In genomic region chr3:119302697-119303630, GRCh38 we compare ENCODE assay signal across 8 cellular contexts. TPM values are rescaled to one million over a fixed set of nuclear protein-coding genes. Genes with fewer than 3 reads are reported as not detected.
DNase-seq lines count a peak whose midpoint lies in the region; ATAC-seq and TF ChIP-seq lines count a peak whose summit lies in the region.

No MANE protein-coding gene starts in this region.

- H3K9me3 ChIP-seq in mucosa of descending colon: no peaks in the 10 kb centered on the region
- H3K9me3 ChIP-seq in CD8-positive, alpha-beta memory T cell (ENCODE audit: low read length): no peaks in the 10 kb centered on the region

- no peak overlapping the region for H3K27ac ChIP-seq in CD8-positive, alpha-beta memory T cell (ENCODE audit: low read depth, low read length)

- DNase-seq in mucosa of descending colon: no peak
- no peak for DNase-seq in NCI-H1930 (lab: John Stamatoyannopoulos, UW)
- DNase-seq in T-helper 1 cell: no peak
- no peak for DNase-seq in NCI-H2196 (lab: John Stamatoyannopoulos, UW; ENCODE audit: unreplicated experiment)
- DNase-seq in CD8-positive, alpha-beta memory T cell: no peak

- CTCF ChIA-PET in CD8-positive, alpha-beta memory T cell (lab: Charles Lee): interaction anchor here (1.3 kb wide), 1 partner anchor 50 kb away, joined by 5 read pairs; no protein-coding TSS in a partner anchor

- H3K9me3 Mint-ChIP-seq in CD8-positive, alpha-beta memory T cell: no peaks in the 10 kb centered on the region

- peaks cover 10 to 27% (median 16%) of the 10 kb centered on the region in 3 donors for H3K4me1 Mint-ChIP-seq in CD8-positive, alpha-beta memory T cell

- peaks cover 9% of the 10 kb centered on the region for H3K4me1 ChIP-seq in mucosa of descending colon (ENCODE audit: low read depth)
- H3K4me1 ChIP-seq in CD8-positive, alpha-beta memory T cell (ENCODE audit: insufficient read depth, low read length): no peaks in the 10 kb centered on the region

- H3K27me3 ChIP-seq in CD8-positive, alpha-beta memory T cell (ENCODE audit: insufficient read depth, low read length, poor library complexity, severe bottlenecking): no peaks in the 10 kb centered on the region

- intact Hi-C loops in mucosa of descending colon (cut with DNase I, micrococcal nuclease): no loop called here

- no peak overlapping the region for H3K4me3 Mint-ChIP-seq in CD8-positive, alpha-beta memory T cell

- H3K4me3 ChIP-seq in mucosa of descending colon: no peak overlapping the region
- H3K4me3 ChIP-seq in CD8-positive, alpha-beta memory T cell (ENCODE audit: low read length): no peak overlapping the region

- H3K27ac Mint-ChIP-seq in CD8-positive, alpha-beta memory T cell: peak overlapping the region in 1 of 8 donors; percentile 36

- no peaks in the 10 kb centered on the region for H3K27me3 Mint-ChIP-seq in CD8-positive, alpha-beta memory T cell

- peaks cover 3 to 18% (median 15%) of the 10 kb centered on the region in 3 donors for H3K36me3 Mint-ChIP-seq in CD8-positive, alpha-beta memory T cell

- H3K36me3 ChIP-seq in mucosa of descending colon (ENCODE audit: low read depth): no peaks in the 10 kb centered on the region
- no peaks in the 10 kb centered on the region for H3K36me3 ChIP-seq in CD8-positive, alpha-beta memory T cell (ENCODE audit: insufficient read depth, low read length)

- no peak for TF ChIP-seq CTCF in mucosa of descending colon (IDR thresholded peaks at IDR 0.05)

- ATAC-seq in GM18868 (IDR thresholded peaks at IDR 0.05; ENCODE audit: unreplicated experiment) (peak; percentile 53), GM21737 (IDR thresholded peaks at IDR 0.05; ENCODE audit: unreplicated experiment) (peak; percentile 53), HG03565 (IDR thresholded peaks at IDR 0.05; ENCODE audit: unreplicated experiment) (peak; percentile 46), mucosa of descending colon (peak; percentile 39)

- POLR2A ChIA-PET in CD8-positive, alpha-beta memory T cell (lab: Charles Lee): no interaction called here

RNA-seq across cellular contexts. Expression of gene ARHGAP31, which starts 8.8 kb away (rescaled TPM):
- 10 to 100 TPM in 2 of 3 donors, 1 to 10 TPM in 1; 7.7 to 25.8 (median 11.8) TPM for total RNA-seq in mucosa of descending colon
- total RNA-seq in CD8-positive, alpha-beta memory T cell: 10 to 100 TPM; 24.2 to 25.8 TPM
- 3.4 TPM for polyA plus RNA-seq in CD8-positive, alpha-beta memory T cell
